20 cellular contexts compared by ENCODE assay signal in the genomic region with DNA sequence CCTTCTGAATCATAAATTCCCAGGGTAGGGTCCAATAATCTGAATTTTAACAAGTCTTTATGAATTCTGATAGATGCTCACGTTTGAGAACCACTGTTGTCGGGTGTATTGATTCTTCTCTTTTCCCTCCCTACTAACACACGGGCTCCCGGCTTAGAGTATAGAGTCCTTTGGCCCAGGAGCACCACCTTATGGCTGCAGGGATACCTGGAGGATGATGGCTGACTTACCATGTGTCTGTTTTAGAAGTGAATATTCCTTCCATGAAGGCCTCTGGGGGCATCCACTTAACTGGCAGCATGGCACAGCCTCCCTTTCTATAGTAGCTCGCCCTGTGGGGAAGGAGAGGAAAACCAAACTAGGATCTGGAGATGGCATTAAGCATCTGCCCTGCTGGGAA.
"Had no signal": no experiment of that assay in that cellular context is flagged by ENCODE, and none has a peak within 500 bp of the region (broad histone marks: within the 10 kb centered on the region; RNA-seq: fewer than 3 reads in every experiment).

No MANE protein-coding gene starts in this region.

- DNase-seq: activated CD4-positive, alpha-beta T cell treated with anti-CD3 and anti-CD28 coated beads, Interleukin-2, amount 50 U/mL, for 1 hour; activated effector memory CD4-positive, alpha-beta T cell treated with anti-CD3 and anti-CD28 coated beads, Interleukin-2, amount 50 U/mL, for 16 hours; activated T-cell treated with anti-CD3 and anti-CD28 coated beads, Interleukin-2, amount 50 U/mL, for 24 hours; amniotic stem cell; cerebellar nuclear complex; esophagus squamous epithelium; foreskin melanocyte; heart left ventricle; occipital lobe; spleen; stimulated activated CD4-positive, alpha-beta T cell treated with anti-CD3 and anti-CD28 coated beads, Interleukin-1b, Interleukin-23, amount 100 ng/mL, for 48 hours had no signal

- H3K4me3 ChIP-seq: esophagus squamous epithelium, heart left ventricle, prostate gland, spleen, tibial nerve had no signal

- H3K4me1 ChIP-seq: esophagus squamous epithelium, heart left ventricle, prostate gland, spleen, tibial nerve had no signal

- FAIRE-seq: islet of Langerhans, TTC549 had no signal

- ATAC-seq: activated naive CD4-positive, alpha-beta T cell treated with anti-CD3 and anti-CD28 coated beads, Interleukin-2, amount 50 U/mL, for 72 hours; heart left ventricle; left lobe of liver; natural killer cell treated with Interleukin-12 subunit alpha and Interleukin-12 subunit beta and Interleukin-15 and Interleukin-18, amount 100 ng/mL, for 72 hours; sciatic nerve; stimulated activated memory B cell treated with anti-CD40 and anti-IgM and Interleukin-4, amounts not matched to agents 10 μg/mL and 1 μg/mL and 100 μg/mL, for 72 hours had no signal

- H3K36me3 ChIP-seq: prostate gland had no signal

- H3K27me3 ChIP-seq: esophagus squamous epithelium, heart left ventricle, spleen, tibial nerve had no signal

- H3K9me3 ChIP-seq: esophagus squamous epithelium, heart left ventricle, prostate gland, spleen, tibial nerve had no signal

- H3K27ac ChIP-seq: esophagus squamous epithelium, heart left ventricle, prostate gland, spleen, tibial nerve had no signal
